26 cellular contexts compared by ENCODE assay signal in genomic region chr1:228112617-228113016, GRCh38.
"Had no signal": no experiment of that assay in that cellular context is flagged by ENCODE, and none has a peak within 500 bp of the region (broad histone marks: within the 10 kb centered on the region; RNA-seq: fewer than 3 reads in every experiment).

No MANE protein-coding gene starts in this region.

- H3K4me3 ChIP-seq: esophagus squamous epithelium, gastrocnemius medialis, heart right ventricle, left lung, lower lobe of right lung, mucosa of descending colon had no signal

- DNase-seq: cortex of kidney; effector CD8-positive, alpha-beta T cell; effector memory CD8-positive, alpha-beta T cell; endodermal cell; erythroblast; esophagus squamous epithelium; foreskin fibroblast; foreskin melanocyte; gastrocnemius medialis; glutamatergic neuron; head of caudate nucleus; heart right ventricle; hippocampal formation; left cardiac atrium; left lung; left ventricle myocardium superior; lower lobe of right lung; mesenchymal stem cell; mucosa of descending colon; naive B cell; naive thymus-derived CD8-positive, alpha-beta T cell had no signal

- FAIRE-seq: endometrium, islet of Langerhans, keratinocyte had no signal

- H3K27me3 ChIP-seq: esophagus squamous epithelium, gastrocnemius medialis, heart right ventricle, left lung had no signal

- H3K27ac ChIP-seq: epithelial cell of prostate, esophagus squamous epithelium, gastrocnemius medialis, heart right ventricle, left lung, lower lobe of right lung had no signal

- H3K9me3 ChIP-seq: esophagus squamous epithelium, gastrocnemius medialis, left lung, lower lobe of right lung, mucosa of descending colon had no signal

- ATAC-seq: effector memory CD8-positive, alpha-beta T cell; esophagus mucosa; gastrocnemius medialis; heart right ventricle; left cardiac atrium; left lung; left ventricle myocardium superior; lower lobe of right lung; mucosa of descending colon; naive thymus-derived CD8-positive, alpha-beta T cell had no signal

- H3K36me3 ChIP-seq: gastrocnemius medialis had no signal
